In the genomic region with DNA sequence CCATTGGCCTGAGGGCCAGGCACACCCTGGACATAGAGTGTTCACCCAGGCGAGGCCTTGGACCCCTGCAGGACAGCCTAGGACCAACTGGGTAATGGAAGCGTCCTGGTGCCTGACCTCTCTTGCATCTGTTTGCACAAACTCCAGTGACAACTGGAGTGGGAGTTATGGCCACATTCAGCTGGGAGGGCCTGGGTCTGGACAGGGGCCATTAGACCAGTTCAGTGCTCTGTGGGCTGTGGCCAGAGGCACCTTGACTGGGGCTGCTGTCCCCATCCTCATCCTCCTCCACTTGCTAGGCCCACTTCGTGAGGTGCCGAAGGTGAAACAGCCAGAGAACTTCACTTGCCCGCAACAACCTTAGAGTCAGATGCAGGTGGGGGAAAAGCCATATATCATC, we compare ENCODE assay signal across 20 cellular contexts.
A peak's percentile ranks its signal among the peaks of the same experiment; 100 is the strongest.
DNase-seq lines count a peak whose midpoint lies in the region; ATAC-seq, FAIRE-seq and TF ChIP-seq lines count a peak whose summit lies in the region.
"Had no signal": no experiment of that assay in that cellular context is flagged by ENCODE, and none has a peak within 500 bp of the region (broad histone marks: within the 10 kb centered on the region; RNA-seq: fewer than 3 reads in every experiment).

No MANE protein-coding gene starts in this region.

- H3K4me1 ChIP-seq in right atrium auricular region (no peaks in the 10 kb centered on the region), left ventricle myocardium inferior (peaks cover 4% of the 10 kb centered on the region), small intestine (ENCODE audit: control insufficient read depth in 2 of 2, insufficient read depth in 1 of 2, low read depth in 1 of 2, low read length in 1 of 2) (no peaks in the 10 kb centered on the region)
- H3K4me1 ChIP-seq: A549 had no signal

- CTCF ChIA-PET in MCF 10A (lab: Yijun Ruan, JAX): no interaction called here

- no peaks in the 10 kb centered on the region for H3K4me1 Mint-ChIP-seq in type B pancreatic cell (ENCODE audit: unreplicated experiment)
- H3K4me1 Mint-ChIP-seq in MCF 10A (ENCODE audit: insufficient read depth, unreplicated experiment): no peaks in the 10 kb centered on the region
- H3K4me1 Mint-ChIP-seq: CD14-positive monocyte; CD4-positive, alpha-beta memory T cell had no signal

- H3K4me3 ChIP-seq in right atrium auricular region (no peak overlapping the region), left ventricle myocardium inferior (no peak overlapping the region), small intestine (ENCODE audit: low read depth in 1 of 2, low read length in 2 of 2) (no peak overlapping the region)
- H3K4me3 ChIP-seq: A549, GM12878 had no signal

- H3K36me3 ChIP-seq in right atrium auricular region (no peaks in the 10 kb centered on the region), left ventricle myocardium inferior (no peaks in the 10 kb centered on the region), small intestine (ENCODE audit: control insufficient read depth in 2 of 2, insufficient read depth in 2 of 2, low read length in 2 of 2) (no peaks in the 10 kb centered on the region)

- WGBS in small intestine, 3 donors: 80 to 87% (median 84%) methylated on average over 5 of the region's 5 CpGs

- H3K27me3 ChIP-seq in right atrium auricular region: no peaks in the 10 kb centered on the region
- peaks cover 1% of the 10 kb centered on the region for H3K27me3 ChIP-seq in left ventricle myocardium inferior (ENCODE audit: low read depth)
- no peaks in the 10 kb centered on the region for H3K27me3 ChIP-seq in small intestine (ENCODE audit: control insufficient read depth in 2 of 2, insufficient read depth in 2 of 2, low read length in 2 of 2)

- DNase-seq in right atrium auricular region (ENCODE audit: low spot score) (peak; percentile 42), left ventricle myocardium inferior (no peak), mucosa of gallbladder (ENCODE audit: low spot score) (peak; percentile 5), type B pancreatic cell (ENCODE audit: extremely low spot score, unreplicated experiment) (peak; percentile 49), small intestine (no peak), MCF 10A (ENCODE audit: unreplicated experiment) (no peak)
- DNase-seq: AML-193; CD4-positive, alpha-beta memory T cell; DMS153; DMS79 treated with DMSO at 0.1 percent for 48 hours; GOT3; H7; HFFc6 had no signal

- POLR2A ChIA-PET in MCF 10A (lab: Yijun Ruan, JAX): no interaction called here

- H3K9me3 ChIP-seq in right atrium auricular region (no peaks in the 10 kb centered on the region), left ventricle myocardium inferior (replicated peaks) (no peaks in the 10 kb centered on the region), small intestine (ENCODE audit: control insufficient read depth, low read depth) (no peaks in the 10 kb centered on the region)
- H3K9me3 ChIP-seq: A549 had no signal

- H3K27ac ChIP-seq in right atrium auricular region: no peak overlapping the region
- H3K27ac ChIP-seq in left ventricle myocardium inferior (replicated peaks): no peak overlapping the region
- H3K27ac ChIP-seq in small intestine (ENCODE audit: low read depth in 1 of 2, low read length in 1 of 2): no peak overlapping the region
- H3K27ac ChIP-seq: 22Rv1, A549 had no signal

- H3K27me3 Mint-ChIP-seq in type B pancreatic cell: no peaks in the 10 kb centered on the region
- no peaks in the 10 kb centered on the region for H3K27me3 Mint-ChIP-seq in MCF 10A (ENCODE audit: insufficient read depth, unreplicated experiment)
- H3K27me3 Mint-ChIP-seq: CD4-positive, alpha-beta memory T cell had no signal

- no peak for ATAC-seq in HG02884 (IDR thresholded peaks at IDR 0.05; ENCODE audit: unreplicated experiment)
- ATAC-seq: A549, GM12878, HCT116 had no signal

- peaks cover 4% of the 10 kb centered on the region for H3K9me3 Mint-ChIP-seq in type B pancreatic cell
- H3K9me3 Mint-ChIP-seq in MCF 10A (ENCODE audit: unreplicated experiment): no peaks in the 10 kb centered on the region

- no peak for TF ChIP-seq CTCF in right atrium auricular region (IDR thresholded peaks at IDR 0.05)
- no peak for TF ChIP-seq CTCF in left ventricle myocardium inferior (IDR thresholded peaks at IDR 0.05; ENCODE audit: borderline replicate concordance)
- no peak for TF ChIP-seq CTCF in type B pancreatic cell (conservative IDR thresholded peaks at IDR 0.05)
- no peak for TF ChIP-seq CTCF in MCF 10A (IDR thresholded peaks at IDR 0.05; ENCODE audit: unreplicated experiment)

- no peak for FAIRE-seq in small intestine (lab: Jason Lieb, UNC)
- FAIRE-seq: A549, GM12878, HTR-8/SVneo had no signal

- no TSS peak for BruUV-seq in MCF 10A (replicated peaks; lab: Mats Ljungman, UMichigan)

- H3K36me3 Mint-ChIP-seq in type B pancreatic cell: no peaks in the 10 kb centered on the region
- no peaks in the 10 kb centered on the region for H3K36me3 Mint-ChIP-seq in MCF 10A (ENCODE audit: insufficient read depth, unreplicated experiment)
- H3K36me3 Mint-ChIP-seq: CD14-positive monocyte; CD4-positive, alpha-beta memory T cell had no signal

- intact Hi-C loops in left ventricle myocardium inferior (cut with micrococcal nuclease): no loop called here
- intact Hi-C loops in MCF 10A (cut with micrococcal nuclease): no loop called here

- H3K4me3 Mint-ChIP-seq in type B pancreatic cell (no peak overlapping the region), MCF 10A (ENCODE audit: unreplicated experiment) (no peak overlapping the region)
- H3K4me3 Mint-ChIP-seq: CD14-positive monocyte; CD4-positive, alpha-beta memory T cell; HFFc6 had no signal

- H3K27ac Mint-ChIP-seq in type B pancreatic cell (no peak overlapping the region), MCF 10A (ENCODE audit: low read depth, unreplicated experiment) (no peak overlapping the region)
- H3K27ac Mint-ChIP-seq: CD14-positive monocyte; CD4-positive, alpha-beta memory T cell; HFFc6 had no signal

Comparison
In these comparisons a context has a peak if more than half of its experiments do, and no peak if none do; other contexts are left out.
1. DNase-seq: peak in right atrium auricular region (single experiment), mucosa of gallbladder (single experiment) and type B pancreatic cell (single experiment); none in left ventricle myocardium inferior (single experiment), small intestine (single experiment) and MCF 10A (single experiment).